ENCODE assay signal across 8 cellular contexts in the genomic region with DNA sequence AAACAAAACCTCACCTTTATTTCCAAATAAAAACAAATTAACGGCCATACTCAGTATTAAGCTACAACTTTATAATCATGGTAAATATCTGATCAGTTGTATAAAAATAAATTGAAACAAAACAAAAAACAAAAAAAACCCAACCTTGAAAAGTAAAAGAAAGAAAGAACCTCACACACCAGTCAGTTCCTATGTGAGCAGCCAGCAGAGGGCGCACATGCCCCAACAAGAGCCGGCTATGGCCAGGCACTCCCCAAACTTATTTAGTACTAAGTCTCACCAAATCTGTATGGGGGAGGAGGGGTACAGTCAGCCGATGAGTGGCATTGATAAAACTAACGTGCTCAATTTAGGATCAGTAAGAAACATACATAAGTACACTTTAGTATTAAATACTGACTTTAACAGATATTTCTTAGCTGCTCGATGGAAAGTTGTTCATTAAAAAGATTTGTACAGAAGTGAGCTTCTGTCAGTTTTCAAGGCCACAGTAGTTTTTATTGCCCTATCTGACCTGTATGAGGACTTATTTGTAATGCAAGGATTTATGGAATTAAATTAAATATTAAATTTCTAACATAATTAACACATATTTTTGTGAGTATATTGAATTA.
DNase-seq lines count a peak whose midpoint lies in the region; ATAC-seq lines count a peak whose summit lies in the region.

No MANE protein-coding gene starts in this region.

- DNase-seq in AG08396 (ENCODE audit: low spot score), result peak; percentile 68
- peak; percentile 56 for DNase-seq in NCI-H2196 (lab: John Stamatoyannopoulos, UW; ENCODE audit: unreplicated experiment)
- DNase-seq in activated CD4-positive, CD25-positive, alpha-beta regulatory T cell treated with anti-CD3 and anti-CD28 coated beads, Interleukin-2, amount 50 U/mL, for 16 hours (ENCODE audit: low read depth, low spot score), result peak; percentile 32
- DNase-seq in cerebellar cortex (ENCODE audit: low spot score), result peak; percentile 88
- DNase-seq in left lobe of liver (ENCODE audit: low spot score), result peak; percentile 78
- DNase-seq in stimulated activated CD4-positive, alpha-beta T cell treated with anti-CD3 and anti-CD28 coated beads, Interleukin-4, amount 100 ng/mL, for 48 hours (ENCODE audit: low read depth in 2 of 2), result peak; percentile 61 to 75

- ATAC-seq in GM18861 (IDR thresholded peaks at IDR 0.05; ENCODE audit: unreplicated experiment) (peak; percentile 72), HG03108 (IDR thresholded peaks at IDR 0.05; ENCODE audit: unreplicated experiment) (peak; percentile 76), left lobe of liver (peak; percentile 98)

Comparison
In these comparisons a context has a peak if more than half of its experiments do, and no peak if none do; other contexts are left out.
1. Peak in every context shown above with its lines: DNase-seq and ATAC-seq.
2. DNase-seq: peak in every context shown above with its lines; median percentile 88 in cerebellar cortex; 78 in left lobe of liver; 68 in AG08396; 68 in stimulated activated CD4-positive, alpha-beta T cell treated with anti-CD3 and anti-CD28 coated beads, Interleukin-4, amount 100 ng/mL, for 48 hours; 56 in NCI-H2196; 32 in activated CD4-positive, CD25-positive, alpha-beta regulatory T cell treated with anti-CD3 and anti-CD28 coated beads, Interleukin-2, amount 50 U/mL, for 16 hours.